8 cellular contexts compared by ENCODE assay signal in the genomic region with DNA sequence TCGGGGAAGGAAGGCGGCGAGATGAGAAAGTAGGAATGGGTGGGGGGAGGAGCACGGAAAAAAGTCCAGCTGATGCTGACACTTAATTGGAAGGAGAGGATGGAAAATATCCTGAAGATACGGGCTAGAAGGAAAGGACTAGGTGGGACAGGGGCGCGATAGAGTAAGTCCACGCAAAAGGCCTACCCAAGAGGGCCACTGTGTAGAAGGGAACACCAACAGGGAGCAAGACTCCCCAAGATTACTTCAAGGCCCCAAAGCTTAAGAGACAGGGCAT. TPM values are rescaled to one million over a fixed set of nuclear protein-coding genes. Genes with fewer than 3 reads are reported as not detected.
DNase-seq lines count a peak whose midpoint lies in the region; ATAC-seq and TF ChIP-seq lines count a peak whose summit lies in the region.

No MANE protein-coding gene starts in this region.

- CTCF ChIA-PET in mammary epithelial cell (lab: Charles Lee; ENCODE audit: low non-redundant PET): no interaction called here

- intact Hi-C loops in mammary epithelial cell (cut with micrococcal nuclease): loop anchor here (2.0 kb wide), 1 partner anchor 76 kb away; the partner anchor contains the start of gene PPM1D
- intact Hi-C loops in lower leg skin (cut with DNase I; ENCODE audit: low total_unique reads): no loop called here
- intact Hi-C loops in tibial artery (cut with DNase I; ENCODE audit: low total_unique reads): loop anchor here (10.0 kb wide), 1 partner anchor 70 kb away; no protein-coding TSS in a partner anchor

- H3K27ac ChIP-seq in HUES64 (ENCODE audit: low read depth, low read length): peak overlapping the region; percentile 100
- H3K27ac ChIP-seq in mammary epithelial cell (ENCODE audit: insufficient read depth, low read depth, low read length): peak overlapping the region; percentile 79
- H3K27ac ChIP-seq in tibial artery: peak overlapping the region; percentile 98 to 99

- H3K9me3 ChIP-seq in HUES64 (ENCODE audit: insufficient read depth, low read depth, low read length): no peaks in the 10 kb centered on the region
- no peaks in the 10 kb centered on the region for H3K9me3 ChIP-seq in mammary epithelial cell (replicated peaks; ENCODE audit: insufficient read depth, low read length)
- H3K9me3 ChIP-seq in tibial artery: no peaks in the 10 kb centered on the region

- in situ Hi-C loops in mammary epithelial cell (cut with MboI; ENCODE audit: low sequenced_read_pairs in 2 of 2): loop anchor here in 1 of 2 donors (5.0 kb wide), 1 partner anchor 47 kb away; no protein-coding TSS in a partner anchor

- TF ChIP-seq CTCF in mammary epithelial cell (conservative IDR thresholded peaks at IDR 0.05 in 1 of 2, IDR thresholded peaks at IDR 0.05 in 1 of 2; ENCODE audit: extremely low read depth in 1 of 2, insufficient read depth in 1 of 2, low read depth in 1 of 2, low read length in 2 of 2): no peak
- no peak for TF ChIP-seq CTCF in lower leg skin (IDR thresholded peaks at IDR 0.05)
- no peak for TF ChIP-seq CTCF in tibial artery (IDR thresholded peaks at IDR 0.05)

- dilution Hi-C loops in mammary epithelial cell (cut with HindIII; ENCODE audit: low sequenced_read_pairs): no loop called here

- H2AFZ ChIP-seq in mammary epithelial cell (ENCODE audit: low read depth, low read length): peak overlapping the region; percentile 96

- H3K9ac ChIP-seq in HUES64 (ENCODE audit: low read depth, low read length): peak overlapping the region; percentile 97
- peak overlapping the region; percentile 93 for H3K9ac ChIP-seq in mammary epithelial cell (ENCODE audit: insufficient read depth, low read length)

- no peaks in the 10 kb centered on the region; the same call in 1 of the 2 replicates for H3K36me3 ChIP-seq in HUES64 (ENCODE audit: insufficient read depth, low read length)
- peaks cover 2% of the 10 kb centered on the region for H3K36me3 ChIP-seq in mammary epithelial cell (ENCODE audit: insufficient read depth, low read length)
- peaks cover 0 to under 1% (median 0%) of the 10 kb centered on the region in 3 donors for H3K36me3 ChIP-seq in tibial artery

- peaks cover 13% of the 10 kb centered on the region for H3K4me1 ChIP-seq in HUES64 (ENCODE audit: insufficient read depth, low read length)
- H3K4me1 ChIP-seq in mammary epithelial cell (ENCODE audit: insufficient read depth, low read length): peaks cover 14% of the 10 kb centered on the region
- H3K4me1 ChIP-seq in tibial artery: peaks cover 0 to 44% (median 19%) of the 10 kb centered on the region in 4 donors

- no peak for ATAC-seq in HG02970 (IDR thresholded peaks at IDR 0.05; ENCODE audit: low FRiP score, unreplicated experiment)

- H3K4me2 ChIP-seq in mammary epithelial cell (ENCODE audit: insufficient read depth, low read depth, low read length): peak overlapping the region; percentile 94

- no TSS peak for BruUV-seq in mammary epithelial cell (replicated peaks; lab: Mats Ljungman, UMichigan)

- 1% methylated on average over 8 of the region's 8 CpGs for WGBS in HUES64
- 3% methylated on average over 8 of the region's 8 CpGs for WGBS in mammary epithelial cell (ENCODE audit: low coverage, missing lambda C conversion rate)
- 0% methylated on average over 8 of the region's 8 CpGs for WGBS in lower leg skin, 2 donors

- TF ChIP-seq POLR2A in lower leg skin (IDR thresholded peaks at IDR 0.05): no peak

- peak overlapping the region; percentile 87 for H3K4me3 ChIP-seq in HUES64 (ENCODE audit: low read length)
- H3K4me3 ChIP-seq in mammary epithelial cell (replicated peaks in 1 of 3; ENCODE audit: insufficient read depth in 1 of 3, low read depth in 2 of 3, low read length in 3 of 3): peak overlapping the region; percentile 74 to 97 (median 88)
- H3K4me3 ChIP-seq in lower leg skin (ENCODE audit: low read depth, poor library complexity, severe bottlenecking): peak overlapping the region; percentile 92
- peak overlapping the region; percentile 85 to 86 for H3K4me3 ChIP-seq in tibial artery

- no peaks in the 10 kb centered on the region for H3K27me3 ChIP-seq in HUES64 (ENCODE audit: insufficient read depth, low read length)
- no peaks in the 10 kb centered on the region for H3K27me3 ChIP-seq in mammary epithelial cell (ENCODE audit: insufficient read depth, low read length)
- no peaks in the 10 kb centered on the region for H3K27me3 ChIP-seq in tibial artery

- peak; percentile 19 for DNase-seq in GM03348 (ENCODE audit: low spot score)
- DNase-seq in mammary epithelial cell: no peak
- no peak for DNase-seq in lower leg skin (ENCODE audit: low spot score in 2 of 2)
- DNase-seq in tibial artery: no peak
- no peak for DNase-seq in NK-92 treated with Interleukin-12 subunit alpha and Interleukin-12 subunit beta, amount 100 ng/mL, for 24 hours (lab: John Stamatoyannopoulos, UW)
- DNase-seq in NCI-H345 (lab: John Stamatoyannopoulos, UW): no peak

- H3K79me2 ChIP-seq in mammary epithelial cell (ENCODE audit: insufficient read depth, low read length): peaks cover 68% of the 10 kb centered on the region

- no peaks in the 10 kb centered on the region for H4K20me1 ChIP-seq in mammary epithelial cell (ENCODE audit: insufficient read depth, low read length)

RNA-seq across cellular contexts. Expression of gene APPBP2, which starts 0.8 kb away (rescaled TPM):
- polyA plus RNA-seq in HUES64 (2013, experiment 1 of 2): 12.7 TPM
- 10.8 TPM for polyA plus RNA-seq in HUES64 (2013, experiment 2 of 2)
- total RNA-seq in mammary epithelial cell (10 to 100 TPM; 31.2 to 38.1 TPM), lower leg skin (10 to 100 TPM; 14.8 to 21.6 (median 17.1) TPM)
- 9.4 TPM for polyA plus RNA-seq in mammary epithelial cell
- 25.2 TPM for polyA minus RNA-seq in mammary epithelial cell
